ENCODE assay signal across 8 cellular contexts in genomic region chr7:87059525-87060287, GRCh38. TPM values are rescaled to one million over a fixed set of nuclear protein-coding genes. Genes with fewer than 3 reads are reported as not detected.
A peak's percentile ranks its signal among the peaks of the same experiment; 100 is the strongest.
DNase-seq lines count a peak whose midpoint lies in the region; ATAC-seq, FAIRE-seq and TF ChIP-seq lines count a peak whose summit lies in the region.

ELAPOR2 (minus strand) TSS chr7:87059654; CDS start chr7:87059513, 141 bp downstream.

- H3F3A ChIP-seq in Loucy (ENCODE audit: low read depth), result no peaks in the 10 kb centered on the region

- peak within 1 kb of the TSS in 1 of 2 donors; percentile 34 for H3K27ac Mint-ChIP-seq in activated naive CD4-positive, alpha-beta T cell treated with anti-CD3 and anti-CD28 coated beads, Interleukin-2, amount 50 U/mL, for 72 hours

- H4K20me1 ChIP-seq in Loucy (ENCODE audit: insufficient read depth, low read length, poor library complexity, severe bottlenecking), result no peaks in the 10 kb centered on the region

- H3K36me3 Mint-ChIP-seq in activated naive CD4-positive, alpha-beta T cell treated with anti-CD3 and anti-CD28 coated beads, Interleukin-2, amount 50 U/mL, for 72 hours, result no peaks in the 10 kb centered on the region

- H3K36me3 ChIP-seq in Loucy (ENCODE audit: insufficient read depth, low read length) (no peaks in the 10 kb centered on the region), pancreas (no peaks in the 10 kb centered on the region), thyroid gland (no peaks in the 10 kb centered on the region)

- no peaks in the 10 kb centered on the region for H3K9me2 ChIP-seq in Loucy (replicated peaks; ENCODE audit: low read depth, low read length)

- no peak within 1 kb of the TSS for H3K9ac ChIP-seq in Loucy (ENCODE audit: low read depth, low read length, poor library complexity, severe bottlenecking)

- H3K4me1 ChIP-seq in Loucy (ENCODE audit: insufficient read depth, low read length, poor library complexity, severe bottlenecking) (peaks cover 4% of the 10 kb centered on the region), pancreas (peaks cover 0 to 4% (median 0%) of the 10 kb centered on the region in 3 donors), thyroid gland (peaks cover 3 to 5% of the 10 kb centered on the region in 2 donors)

- no peaks in the 10 kb centered on the region for H3K9me3 ChIP-seq in Loucy (ENCODE audit: insufficient read depth, low read depth, low read length)
- H3K9me3 ChIP-seq in pancreas, result no peaks in the 10 kb centered on the region
- no peaks in the 10 kb centered on the region for H3K9me3 ChIP-seq in thyroid gland

- H3K9me3 Mint-ChIP-seq in activated naive CD4-positive, alpha-beta T cell treated with anti-CD3 and anti-CD28 coated beads, Interleukin-2, amount 50 U/mL, for 72 hours, result no peaks in the 10 kb centered on the region

- H3K4me2 ChIP-seq in Loucy (ENCODE audit: low read depth, low read length, poor library complexity, severe bottlenecking), result peak within 1 kb of the TSS; percentile 71

- H3K27me3 ChIP-seq in Loucy (ENCODE audit: insufficient read depth, low read length, poor library complexity, severe bottlenecking), result peaks cover 20% of the 10 kb centered on the region
- H3K27me3 ChIP-seq in pancreas, result no peaks in the 10 kb centered on the region
- H3K27me3 ChIP-seq in thyroid gland, result no peaks in the 10 kb centered on the region

- no peak for TF ChIP-seq POLR2A in H54 (IDR thresholded peaks at IDR 0.05; ENCODE audit: low read depth, low read length)
- TF ChIP-seq POLR2A in thyroid gland (IDR thresholded peaks at IDR 0.05), result peak in 1 of 2 donors; percentile 86

- FAIRE-seq in H54 (lab: Jason Lieb, UNC), result no peak
- no peak for FAIRE-seq in pancreas (lab: Jason Lieb, UNC)

- intact Hi-C loops in Right ventricle myocardium inferior (cut with DNase I) (loop anchor here (5.0 to 10.0 kb wide), 4 partner anchors 55 to 165 kb away; partner anchors contain the start of gene DMTF1), pancreas (cut with DNase I) (no loop called here), thyroid gland (cut with DNase I) (loop anchor here (10.0 kb wide), 2 partner anchors 125 to 175 kb away; no protein-coding TSS in a partner anchor)

- no peaks in the 10 kb centered on the region for H3K79me2 ChIP-seq in Loucy (ENCODE audit: insufficient read depth, low read length)

- ATAC-seq in SK-N-SH treated with all-trans-retinoic acid at 6 μM for 48 hours, result peak; percentile 95
- ATAC-seq in activated naive CD4-positive, alpha-beta T cell treated with anti-CD3 and anti-CD28 coated beads, Interleukin-2, amount 50 U/mL, for 72 hours, result peak; percentile 92 to 94
- peak; percentile 98 for ATAC-seq in Right ventricle myocardium inferior
- ATAC-seq in pancreas, result peak; percentile 96 to 99 (median 98)

- peak; percentile 89 for DNase-seq in GM03348 (ENCODE audit: low spot score)
- DNase-seq in H54 (ENCODE audit: insufficient read length, low spot score), result peak; percentile 16
- peak; percentile 72 to 81 for DNase-seq in activated naive CD4-positive, alpha-beta T cell treated with anti-CD3 and anti-CD28 coated beads, Interleukin-2, amount 50 U/mL, for 72 hours (ENCODE audit: low spot score in 2 of 2)
- peak; percentile 85 for DNase-seq in Right ventricle myocardium inferior (ENCODE audit: missing footprints)
- DNase-seq in pancreas, result peak; percentile 71 to 90 (median 76)
- peak; percentile 84 for DNase-seq in thyroid gland

- H2AFZ ChIP-seq in Loucy (ENCODE audit: low read length), result peak within 1 kb of the TSS; percentile 92

- H3K4me3 ChIP-seq in Loucy (ENCODE audit: low read length, poor library complexity, severe bottlenecking) (peak within 1 kb of the TSS; percentile 72), pancreas (peak within 1 kb of the TSS; percentile 49 to 64 (median 60)), thyroid gland (replicated peaks in 1 of 3) (peak within 1 kb of the TSS; percentile 15 to 56 (median 24))

- H3K27ac ChIP-seq in pancreas, result peak within 1 kb of the TSS in 2 of 4 donors; percentile 28 to 30
- peak within 1 kb of the TSS; percentile 6 to 75 (median 59) for H3K27ac ChIP-seq in thyroid gland

- WGBS in pancreas, 2 donors, result 1 to 2% methylated on average over 40 to 70 of the region's 70 CpGs
- 3 to 7% methylated on average over 8 to 18 of the region's 70 CpGs for WGBS in thyroid gland, 2 donors

- TF ChIP-seq CTCF in Loucy (conservative IDR thresholded peaks at IDR 0.05; ENCODE audit: low read length) (peak; percentile 40), pancreas (IDR thresholded peaks at IDR 0.05) (peak in 2 of 4 donors; percentile 8 to 26), thyroid gland (IDR thresholded peaks at IDR 0.05) (peak in 4 of 6 experiments; percentile 30 to 69 (median 54))

TF ChIP-seq in SK-N-SH treated with all-trans-retinoic acid at 6 μM for 48 hours, 23 proteins besides CTCF, POLR2A, EP300 and RAD21:
- no peak for TF ChIP-seq BACH2 (CRISPR knock-in tag; IDR thresholded peaks at IDR 0.05; ENCODE audit: borderline replicate concordance)
- no peak for TF ChIP-seq ZNF70 (CRISPR knock-in tag; IDR thresholded peaks at IDR 0.05)
- TF ChIP-seq, protein P1, sequence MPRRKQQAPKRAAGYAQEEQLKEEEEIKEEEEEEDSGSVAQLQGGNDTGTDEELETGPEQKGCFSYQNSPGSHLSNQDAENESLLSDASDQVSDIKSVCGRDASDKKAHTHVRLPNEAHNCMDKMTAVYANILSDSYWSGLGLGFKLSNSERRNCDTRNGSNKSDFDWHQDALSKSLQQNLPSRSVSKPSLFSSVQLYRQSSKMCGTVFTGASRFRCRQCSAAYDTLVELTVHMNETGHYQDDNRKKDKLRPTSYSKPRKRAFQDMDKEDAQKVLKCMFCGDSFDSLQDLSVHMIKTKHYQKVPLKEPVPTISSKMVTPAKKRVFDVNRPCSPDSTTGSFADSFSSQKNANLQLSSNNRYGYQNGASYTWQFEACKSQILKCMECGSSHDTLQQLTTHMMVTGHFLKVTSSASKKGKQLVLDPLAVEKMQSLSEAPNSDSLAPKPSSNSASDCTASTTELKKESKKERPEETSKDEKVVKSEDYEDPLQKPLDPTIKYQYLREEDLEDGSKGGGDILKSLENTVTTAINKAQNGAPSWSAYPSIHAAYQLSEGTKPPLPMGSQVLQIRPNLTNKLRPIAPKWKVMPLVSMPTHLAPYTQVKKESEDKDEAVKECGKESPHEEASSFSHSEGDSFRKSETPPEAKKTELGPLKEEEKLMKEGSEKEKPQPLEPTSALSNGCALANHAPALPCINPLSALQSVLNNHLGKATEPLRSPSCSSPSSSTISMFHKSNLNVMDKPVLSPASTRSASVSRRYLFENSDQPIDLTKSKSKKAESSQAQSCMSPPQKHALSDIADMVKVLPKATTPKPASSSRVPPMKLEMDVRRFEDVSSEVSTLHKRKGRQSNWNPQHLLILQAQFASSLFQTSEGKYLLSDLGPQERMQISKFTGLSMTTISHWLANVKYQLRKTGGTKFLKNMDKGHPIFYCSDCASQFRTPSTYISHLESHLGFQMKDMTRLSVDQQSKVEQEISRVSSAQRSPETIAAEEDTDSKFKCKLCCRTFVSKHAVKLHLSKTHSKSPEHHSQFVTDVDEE (CRISPR knock-in tag; IDR thresholded peaks at IDR 0.05), result peak; percentile 32; the same call in 1 of the 2 replicates
- peak; percentile 43; the same call in 1 of the 2 replicates for TF ChIP-seq PATZ1 (CRISPR knock-in tag; IDR thresholded peaks at IDR 0.05; ENCODE audit: borderline replicate concordance)
- TF ChIP-seq TCF4 (CRISPR knock-in tag; IDR thresholded peaks at IDR 0.05; ENCODE audit: borderline replicate concordance), result 0 out of 2 replicates have a peak, but pooled peaks have one; percentile 11

RNA-seq across cellular contexts. Expression of gene ELAPOR2, which starts in this region (rescaled TPM):
- 1 to 10 TPM; 2.3 to 4.1 TPM for total RNA-seq in activated naive CD4-positive, alpha-beta T cell treated with anti-CD3 and anti-CD28 coated beads, Interleukin-2, amount 50 U/mL, for 72 hours
- total RNA-seq in Right ventricle myocardium inferior (6.4 TPM), pancreas (10 to 100 TPM in 2 of 6 donors, 1 to 10 TPM in 4; 2.6 to 10.3 (median 4.0) TPM), thyroid gland (10 to 100 TPM; 25.4 to 31.3 (median 25.7) TPM)
- 1 to 10 TPM; 1.6 to 3.2 TPM for polyA plus RNA-seq in pancreas

Comparison
In these comparisons a context has a peak if more than half of its experiments do, and no peak if none do; other contexts are left out.
1. DNase-seq: peak in every context shown above with its lines; median percentile 89 in GM03348; 85 in Right ventricle myocardium inferior; 84 in thyroid gland; 76 in activated naive CD4-positive, alpha-beta T cell treated with anti-CD3 and anti-CD28 coated beads, Interleukin-2, amount 50 U/mL, for 72 hours; 76 in pancreas; 16 in H54.
2. intact Hi-C loops: an anchor here in Right ventricle myocardium inferior (5.0 to 10.0 kb wide) and thyroid gland (10.0 kb wide); none called in pancreas.